ENCODE assay signal across 8 cellular contexts in genomic region chr10:67763499-67764011, GRCh38.
DNase-seq lines count a peak whose midpoint lies in the region; ATAC-seq and TF ChIP-seq lines count a peak whose summit lies in the region.

No MANE protein-coding gene starts in this region.

- no peaks in the 10 kb centered on the region for H3K36me3 ChIP-seq in BLaER1 treated with 17β-estradiol and CSF1 and Interleukin-3, amounts not matched to agents 10 nM and 100 nM

- no peak for TF ChIP-seq CTCF in HL-60 (IDR thresholded peaks at IDR 0.05; ENCODE audit: insufficient read depth, low read length)
- TF ChIP-seq CTCF in natural killer cell (IDR thresholded peaks at IDR 0.05) = no peak

- H3K9ac ChIP-seq in BLaER1 treated with 17β-estradiol and CSF1 and Interleukin-3, amounts not matched to agents 10 nM and 100 nM = peak overlapping the region; percentile 85 to 96 (median 93); a peak in 21 of 22 replicates

- peaks cover 19% of the 10 kb centered on the region for H3K4me1 Mint-ChIP-seq in activated T-helper 2 cell treated with anti-CD3 and anti-CD28 coated beads, Interferon-gamma antibody, Interleukin-2, Interleukin-4, amounts not matched to agents 10 μg/mL and 5 μg/mL and 100 μg/mL, durations not matched to agents 14 hours and 24 hours and 36 hours (ENCODE audit: low read depth)
- H3K4me1 Mint-ChIP-seq in natural killer cell = peaks cover 10 to 24% of the 10 kb centered on the region in 2 donors

- H3K9me3 Mint-ChIP-seq in activated T-helper 2 cell treated with anti-CD3 and anti-CD28 coated beads, Interferon-gamma antibody, Interleukin-2, Interleukin-4, amounts not matched to agents 10 μg/mL and 5 μg/mL and 100 μg/mL, durations not matched to agents 14 hours and 24 hours and 36 hours = no peaks in the 10 kb centered on the region
- H3K9me3 Mint-ChIP-seq in natural killer cell = no peaks in the 10 kb centered on the region

- peak overlapping the region; percentile 98 for H3K27ac Mint-ChIP-seq in activated T-helper 2 cell treated with anti-CD3 and anti-CD28 coated beads, Interferon-gamma antibody, Interleukin-2, Interleukin-4, amounts not matched to agents 10 μg/mL and 5 μg/mL and 100 μg/mL, durations not matched to agents 14 hours and 24 hours and 36 hours
- peak overlapping the region; percentile 98 for H3K27ac Mint-ChIP-seq in natural killer cell

- H3K9me3 ChIP-seq in BLaER1 treated with 17β-estradiol and CSF1 and Interleukin-3, amounts not matched to agents 10 nM and 100 nM (replicated peaks in 1 of 11) = no peaks in the 10 kb centered on the region

- DNase-seq in HL-60 (ENCODE audit: low read depth in 1 of 2, low spot score in 1 of 2) = peak; percentile 28 to 63
- DNase-seq in OCI-M2 (lab: John Stamatoyannopoulos, UW; ENCODE audit: unreplicated experiment) = peak; percentile 67
- DNase-seq in activated T-helper 2 cell treated with anti-CD3 and anti-CD28 coated beads, Interferon-gamma antibody, Interleukin-2, Interleukin-4, amounts not matched to agents 10 μg/mL and 5 μg/mL and 100 μg/mL, durations not matched to agents 14 hours and 24 hours and 36 hours (ENCODE audit: low spot score) = peak; percentile 67
- DNase-seq in fibroblast of peridontal ligament (ENCODE audit: extremely low read depth) = peak; percentile 61
- peak; percentile 68 for DNase-seq in natural killer cell
- DNase-seq in stimulated activated naive CD4-positive, alpha-beta T cell (lab: John Stamatoyannopoulos, UW) = peak; percentile 71 to 93 (median 81)

- H4K20me1 ChIP-seq in BLaER1 treated with 17β-estradiol and CSF1 and Interleukin-3, amounts not matched to agents 10 nM and 100 nM = no peaks in the 10 kb centered on the region

- H3K4me1 ChIP-seq in BLaER1 treated with 17β-estradiol and CSF1 and Interleukin-3, amounts not matched to agents 10 nM and 100 nM = peaks cover 0 to 26% (median 10%) of the 10 kb centered on the region in 10 experiments; a peak in 12 of 20 replicates

- H3K4me3 ChIP-seq in BLaER1 treated with 17β-estradiol and CSF1 and Interleukin-3, amounts not matched to agents 10 nM and 100 nM = peak overlapping the region; percentile 65 to 83 (median 72)
- H3K4me3 ChIP-seq in HL-60 (replicated peaks; ENCODE audit: insufficient read depth, low read length) = peak overlapping the region; percentile 44

- H3K27me3 Mint-ChIP-seq in activated T-helper 2 cell treated with anti-CD3 and anti-CD28 coated beads, Interferon-gamma antibody, Interleukin-2, Interleukin-4, amounts not matched to agents 10 μg/mL and 5 μg/mL and 100 μg/mL, durations not matched to agents 14 hours and 24 hours and 36 hours (ENCODE audit: low read depth) = peaks cover 2% of the 10 kb centered on the region
- H3K27me3 Mint-ChIP-seq in natural killer cell (ENCODE audit: low read depth in 2 of 2) = peaks cover 8 to 19% of the 10 kb centered on the region in 2 donors

- peak overlapping the region; percentile 35 to 96 (median 89); a peak in 19 of 22 replicates for H3K27ac ChIP-seq in BLaER1 treated with 17β-estradiol and CSF1 and Interleukin-3, amounts not matched to agents 10 nM and 100 nM
- H3K27ac ChIP-seq in HL-60 (replicated peaks) = peak overlapping the region; percentile 93

- peak; percentile 25 for ATAC-seq in GM19452 (IDR thresholded peaks at IDR 0.05; ENCODE audit: unreplicated experiment)
- ATAC-seq in natural killer cell = peak; percentile 22 to 53 (median 38)

- intact Hi-C loops in activated T-helper 2 cell treated with anti-CD3 and anti-CD28 coated beads, Interferon-gamma antibody, Interleukin-2, Interleukin-4, amounts not matched to agents 10 μg/mL and 5 μg/mL and 100 μg/mL, durations not matched to agents 14 hours and 24 hours and 36 hours (cut with micrococcal nuclease) = loop anchor here (1.0 kb wide), 4 partner anchors 10 to 150 kb away; partner anchors contain the start of gene SIRT1
- intact Hi-C loops in natural killer cell (cut with micrococcal nuclease) = loop anchor here (5.0 to 10.0 kb wide), 2 partner anchors 311 to 569 kb away; partner anchors contain the start of genes HERC4, HNRNPH3 and PBLD

- no peaks in the 10 kb centered on the region for H3K36me3 Mint-ChIP-seq in activated T-helper 2 cell treated with anti-CD3 and anti-CD28 coated beads, Interferon-gamma antibody, Interleukin-2, Interleukin-4, amounts not matched to agents 10 μg/mL and 5 μg/mL and 100 μg/mL, durations not matched to agents 14 hours and 24 hours and 36 hours (ENCODE audit: low read depth)
- no peaks in the 10 kb centered on the region for H3K36me3 Mint-ChIP-seq in natural killer cell

- H3K27me3 ChIP-seq in BLaER1 treated with 17β-estradiol and CSF1 and Interleukin-3, amounts not matched to agents 10 nM and 100 nM = no peaks in the 10 kb centered on the region
- no peaks in the 10 kb centered on the region for H3K27me3 ChIP-seq in HL-60 (ENCODE audit: insufficient read depth, poor library complexity, severe bottlenecking)

- H3K4me3 Mint-ChIP-seq in activated T-helper 2 cell treated with anti-CD3 and anti-CD28 coated beads, Interferon-gamma antibody, Interleukin-2, Interleukin-4, amounts not matched to agents 10 μg/mL and 5 μg/mL and 100 μg/mL, durations not matched to agents 14 hours and 24 hours and 36 hours (ENCODE audit: low read depth) = peak overlapping the region; percentile 90
- H3K4me3 Mint-ChIP-seq in natural killer cell = peak overlapping the region; percentile 93

- H3K4me2 ChIP-seq in BLaER1 treated with 17β-estradiol and CSF1 and Interleukin-3, amounts not matched to agents 10 nM and 100 nM = peak overlapping the region; percentile 71 to 91 (median 85)

Comparison
In these comparisons a context has a peak if more than half of its experiments do, and no peak if none do; other contexts are left out.
1. Peak in every context shown above with its lines: DNase-seq, ATAC-seq, H3K4me3 ChIP-seq and H3K27ac ChIP-seq.